Comparison of ENCODE assay signal across 8 cellular contexts in the genomic region with DNA sequence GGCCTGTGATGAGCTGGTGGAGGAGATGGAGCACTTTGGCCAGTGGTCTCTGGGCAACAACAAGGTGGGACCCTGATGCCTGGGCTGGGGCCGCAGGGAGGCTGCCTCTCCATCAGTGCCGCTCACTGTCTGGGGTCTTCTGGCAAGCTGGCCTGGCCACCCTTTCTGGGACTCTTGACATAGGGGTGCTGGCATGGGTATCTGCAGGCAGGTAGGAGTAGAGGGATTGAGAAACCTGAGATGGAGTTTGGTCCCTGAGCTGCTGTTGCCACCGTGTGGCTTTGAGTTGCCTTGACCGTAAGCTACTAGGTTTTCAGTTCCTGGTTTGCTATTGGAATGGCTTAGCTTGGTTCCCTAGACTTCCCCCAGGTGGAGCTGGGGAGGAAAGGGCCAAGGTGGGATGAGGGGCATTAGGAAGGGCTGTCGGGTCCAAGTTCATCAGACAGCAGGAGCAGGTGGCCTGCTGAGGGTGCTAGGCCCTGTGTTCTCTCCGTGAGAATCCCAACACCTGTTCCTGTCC. TPM values are rescaled to one million over a fixed set of nuclear protein-coding genes. Genes with fewer than 3 reads are reported as not detected.
A peak's percentile ranks its signal among the peaks of the same experiment; 100 is the strongest.
DNase-seq lines count a peak whose midpoint lies in the region; ATAC-seq, FAIRE-seq and TF ChIP-seq lines count a peak whose summit lies in the region.

No MANE protein-coding gene starts in this region.

- H3K4me2 ChIP-seq in A549, result no peak overlapping the region

- TF ChIP-seq EP300 in A549 (IDR thresholded peaks at IDR 0.05), result no peak
- no peak for TF ChIP-seq EP300 in transverse colon (IDR thresholded peaks at IDR 0.05; ENCODE audit: low read depth)

- H3K4me1 ChIP-seq in A549, result no peaks in the 10 kb centered on the region
- no peaks in the 10 kb centered on the region for H3K4me1 ChIP-seq in iPS DF 6.9 (ENCODE audit: control insufficient read depth, insufficient read depth, low read length)
- peaks cover 0 to 9% (median 0%) of the 10 kb centered on the region in 4 donors for H3K4me1 ChIP-seq in transverse colon

- H3K36me3 Mint-ChIP-seq in activated T-helper 1 cell treated with anti-CD3 and anti-CD28 coated beads, Interleukin-12 subunit alpha, Interleukin-12 subunit beta, Interleukin-2, Interleukin-4 antibody, amounts not matched to agents 30 ng/mL and 10 ng/mL and 1 ng/mL, durations not matched to agents 14 hours and 24 hours and 36 hours (ENCODE audit: low read depth), result peaks cover 19% of the 10 kb centered on the region

- H3K9me3 ChIP-seq in A549 (no peaks in the 10 kb centered on the region), iPS DF 6.9 (ENCODE audit: control insufficient read depth, insufficient read depth, low read length) (no peaks in the 10 kb centered on the region), transverse colon (no peaks in the 10 kb centered on the region)

- TF ChIP-seq CTCF in A549 (IDR thresholded peaks at IDR 0.05) (peak; percentile 47), GM13976 (IDR thresholded peaks at IDR 0.05; ENCODE audit: borderline replicate concordance, control extremely low read depth, extremely low read depth, insufficient read depth, missing control alignments) (peak; percentile 49), transverse colon (IDR thresholded peaks at IDR 0.05) (peak; percentile 27 to 86 (median 58))

- intact Hi-C loops in activated T-helper 1 cell treated with anti-CD3 and anti-CD28 coated beads, Interleukin-12 subunit alpha, Interleukin-12 subunit beta, Interleukin-2, Interleukin-4 antibody, amounts not matched to agents 30 ng/mL and 10 ng/mL and 1 ng/mL, durations not matched to agents 14 hours and 24 hours and 36 hours (cut with micrococcal nuclease), result no loop called here
- intact Hi-C loops in transverse colon (cut with DNase I; ENCODE audit: low total_unique reads), result no loop called here

- H3K4me3 Mint-ChIP-seq in activated T-helper 1 cell treated with anti-CD3 and anti-CD28 coated beads, Interleukin-12 subunit alpha, Interleukin-12 subunit beta, Interleukin-2, Interleukin-4 antibody, amounts not matched to agents 30 ng/mL and 10 ng/mL and 1 ng/mL, durations not matched to agents 14 hours and 24 hours and 36 hours, result no peak overlapping the region

- no peaks in the 10 kb centered on the region for H3K27me3 Mint-ChIP-seq in activated T-helper 1 cell treated with anti-CD3 and anti-CD28 coated beads, Interleukin-12 subunit alpha, Interleukin-12 subunit beta, Interleukin-2, Interleukin-4 antibody, amounts not matched to agents 30 ng/mL and 10 ng/mL and 1 ng/mL, durations not matched to agents 14 hours and 24 hours and 36 hours (ENCODE audit: insufficient read depth)

- H3K27me3 ChIP-seq in iPS DF 6.9 (ENCODE audit: control insufficient read depth, insufficient read depth, low read length), result no peaks in the 10 kb centered on the region
- H3K27me3 ChIP-seq in transverse colon, result no peaks in the 10 kb centered on the region

- 44% methylated on average over 4 of the region's 6 CpGs for WGBS in A549 (ENCODE audit: missing lambda C conversion rate)
- no CpG with 5 or more reads among the region's 6 CpGs for WGBS in iPS DF 6.9 (ENCODE audit: insufficient coverage, insufficient read length)
- 51% methylated on average over 6 of the region's 6 CpGs; no CpG with 5 or more reads in 1 of the 2 donors for WGBS in transverse colon (ENCODE audit: low coverage in 1 of 2), 2 donors

- in situ Hi-C loops in GM13976 (cut with MboI; ENCODE audit: low sequenced_read_pairs, unreplicated experiment) (no loop called here), transverse colon (cut with MboI; ENCODE audit: low pct_ligation_motif_present in 1 of 4, low pct_unique_long_range_greater_than_20kb in 1 of 4, low sequenced_read_pairs in 3 of 4) (loop anchor here in 3 of 4 donors (25.0 kb wide), 1 partner anchor 130 kb away; a partner anchor contains a TSS)

- TF ChIP-seq RAD21 in A549 (conservative IDR thresholded peaks at IDR 0.05 in 1 of 2, IDR thresholded peaks at IDR 0.05 in 1 of 2), result peak; percentile 63 to 70

- H3K4me3 ChIP-seq in A549, result no peak overlapping the region
- no peak overlapping the region for H3K4me3 ChIP-seq in iPS DF 6.9 (ENCODE audit: low read length)
- no peak overlapping the region for H3K4me3 ChIP-seq in transverse colon

- TF ChIP-seq POLR2A in A549 (IDR thresholded peaks at IDR 0.05; ENCODE audit: low read length), result no peak
- TF ChIP-seq POLR2A in transverse colon (IDR thresholded peaks at IDR 0.05), result no peak

- POLR2A ChIA-PET in A549 (lab: Yijun Ruan, JAX), result interaction anchor here (1.3 to 3.0 kb wide), 2 partner anchors 13 to 58 kb away, joined by 4 to 80 read pairs; no protein-coding TSS in a partner anchor

- peak; percentile 92 to 95 for ATAC-seq in A549

- H3K27ac ChIP-seq in A549, result no peak overlapping the region
- no peak overlapping the region for H3K27ac ChIP-seq in iPS DF 6.9 (ENCODE audit: low read length)
- H3K27ac ChIP-seq in transverse colon, result peak overlapping the region in 2 of 4 donors; percentile 9 to 35

- CTCF ChIA-PET in A549 (lab: Yijun Ruan, JAX), result interaction anchor here (0.6 to 4.0 kb wide), 21 partner anchors 10 to 200 kb away, joined by 3 to 26 read pairs (median 4); a partner anchor contains a TSS

- H3K4me1 Mint-ChIP-seq in activated T-helper 1 cell treated with anti-CD3 and anti-CD28 coated beads, Interleukin-12 subunit alpha, Interleukin-12 subunit beta, Interleukin-2, Interleukin-4 antibody, amounts not matched to agents 30 ng/mL and 10 ng/mL and 1 ng/mL, durations not matched to agents 14 hours and 24 hours and 36 hours (ENCODE audit: low read depth), result peaks cover 7% of the 10 kb centered on the region

- no peaks in the 10 kb centered on the region for H3K9me3 Mint-ChIP-seq in activated T-helper 1 cell treated with anti-CD3 and anti-CD28 coated beads, Interleukin-12 subunit alpha, Interleukin-12 subunit beta, Interleukin-2, Interleukin-4 antibody, amounts not matched to agents 30 ng/mL and 10 ng/mL and 1 ng/mL, durations not matched to agents 14 hours and 24 hours and 36 hours

- H3K27ac Mint-ChIP-seq in activated T-helper 1 cell treated with anti-CD3 and anti-CD28 coated beads, Interleukin-12 subunit alpha, Interleukin-12 subunit beta, Interleukin-2, Interleukin-4 antibody, amounts not matched to agents 30 ng/mL and 10 ng/mL and 1 ng/mL, durations not matched to agents 14 hours and 24 hours and 36 hours, result peak overlapping the region; percentile 1

- no peak for FAIRE-seq in A549 (lab: Jason Lieb, UNC)

- DNase-seq in A549 (ENCODE audit: low read depth in 1 of 2, low spot score in 1 of 2) (peak; percentile 54 to 82), GM13976 (ENCODE audit: low spot score) (peak; percentile 78), NCI-H2171 treated with DMSO at 0.1 percent for 48 hours (lab: John Stamatoyannopoulos, UW) (peak; percentile 92), iPS DF 6.9 (ENCODE audit: low read depth, low spot score) (peak; percentile 81), transverse colon (peak; percentile 59), pons (ENCODE audit: low spot score) (no peak)
- no peak for DNase-seq in activated T-helper 1 cell treated with anti-CD3 and anti-CD28 coated beads, Interleukin-12 subunit alpha, Interleukin-12 subunit beta, Interleukin-2, Interleukin-4 antibody, amounts not matched to agents 30 ng/mL and 10 ng/mL and 1 ng/mL, durations not matched to agents 14 hours and 24 hours and 36 hours (ENCODE audit: low spot score)
- DNase-seq in stimulated activated CD4-positive, alpha-beta T cell treated with anti-CD3 and anti-CD28 coated beads, Interleukin-4, amount 100 ng/mL, for 24 hours, result no peak

- peaks cover 11% of the 10 kb centered on the region for H3K36me3 ChIP-seq in iPS DF 6.9 (ENCODE audit: control insufficient read depth, insufficient read depth, low read length)
- H3K36me3 ChIP-seq in transverse colon, result peaks cover 0 to 5% (median 0%) of the 10 kb centered on the region in 4 donors

RNA-seq across cellular contexts. Expression of a gene that starts 13.2 kb away (rescaled TPM):
- polyA plus RNA-seq in A549 (2011; rRNA removed) (34.7 and 40.3 TPM in 2 replicates), A549 (2017; fragmentation: RNase III; extraction: RNeasy Plus Mini Kit Qiagen cat#74134 plus additional on column Dnase treatment) (35.7 to 36.8 TPM (median 35.9 TPM) in 3 replicates)
- polyA plus RNA-seq in A549 (2012; cell fraction: cytosol; rRNA removed), result 28.0 and 30.9 TPM in 2 replicates
- 42.7 and 57.4 TPM in 2 replicates for polyA plus RNA-seq in A549 (2012; cell fraction: nucleus; rRNA removed)
- polyA minus RNA-seq in A549 (2011; rRNA and poly(A)+ RNA removed), result 40.6 and 44.2 TPM in 2 replicates
- total RNA-seq in activated T-helper 1 cell treated with anti-CD3 and anti-CD28 coated beads, Interleukin-12 subunit alpha, Interleukin-12 subunit beta, Interleukin-2, Interleukin-4 antibody, amounts not matched to agents 30 ng/mL and 10 ng/mL and 1 ng/mL, durations not matched to agents 14 hours and 24 hours and 36 hours, result 88.1 and 95.4 TPM in 2 replicates
- 10 to 100 TPM; 72.1 to 92.8 (median 75.6) TPM for total RNA-seq in transverse colon

RNA-seq across cellular contexts. Expression of a gene that starts 32.6 kb away (rescaled TPM):
- polyA plus RNA-seq in A549 (2011; rRNA removed), result 53.8 and 66.7 TPM in 2 replicates
- 65.6 and 81.8 TPM in 2 replicates for polyA plus RNA-seq in A549 (2012; cell fraction: cytosol; rRNA removed)
- 154 and 189 TPM in 2 replicates for polyA plus RNA-seq in A549 (2012; cell fraction: nucleus; rRNA removed)
- 78.6 to 85.2 TPM (median 83.9 TPM) in 3 replicates for polyA plus RNA-seq in A549 (2017; fragmentation: RNase III; extraction: RNeasy Plus Mini Kit Qiagen cat#74134 plus additional on column Dnase treatment)
- 80.8 and 92.3 TPM in 2 replicates for polyA minus RNA-seq in A549 (2011; rRNA and poly(A)+ RNA removed)
- total RNA-seq in activated T-helper 1 cell treated with anti-CD3 and anti-CD28 coated beads, Interleukin-12 subunit alpha, Interleukin-12 subunit beta, Interleukin-2, Interleukin-4 antibody, amounts not matched to agents 30 ng/mL and 10 ng/mL and 1 ng/mL, durations not matched to agents 14 hours and 24 hours and 36 hours, result 32.3 and 37.8 TPM in 2 replicates
- 10 to 100 TPM; 28.8 to 56.3 (median 41.2) TPM for total RNA-seq in transverse colon

RNA-seq across cellular contexts. Expression of a gene that starts 40.9 kb away (rescaled TPM):
- polyA plus RNA-seq in A549 (2011; rRNA removed), result 23.0 and 26.1 TPM in 2 replicates
- 50.7 and 67.3 TPM in 2 replicates for polyA plus RNA-seq in A549 (2012; cell fraction: cytosol; rRNA removed)
- polyA plus RNA-seq in A549 (2012; cell fraction: nucleus; rRNA removed), result 54.3 and 92.8 TPM in 2 replicates
- polyA plus RNA-seq in A549 (2017; fragmentation: RNase III; extraction: RNeasy Plus Mini Kit Qiagen cat#74134 plus additional on column Dnase treatment), result 22.3 to 23.5 TPM (median 23.3 TPM) in 3 replicates
- 19.5 and 21.6 TPM in 2 replicates for polyA minus RNA-seq in A549 (2011; rRNA and poly(A)+ RNA removed)
- total RNA-seq in activated T-helper 1 cell treated with anti-CD3 and anti-CD28 coated beads, Interleukin-12 subunit alpha, Interleukin-12 subunit beta, Interleukin-2, Interleukin-4 antibody, amounts not matched to agents 30 ng/mL and 10 ng/mL and 1 ng/mL, durations not matched to agents 14 hours and 24 hours and 36 hours, result 38.2 and 39.1 TPM in 2 replicates
- 100 to 1,000 TPM; 140 to 265 (median 201) TPM for total RNA-seq in transverse colon

RNA-seq across cellular contexts. Expression of a gene that starts 52.2 kb away (rescaled TPM):
- polyA plus RNA-seq in A549 (2011; rRNA removed) (7.1 and 8.5 TPM in 2 replicates), A549 (2017; fragmentation: RNase III; extraction: RNeasy Plus Mini Kit Qiagen cat#74134 plus additional on column Dnase treatment) (11.1 to 14.2 TPM (median 13.9 TPM) in 3 replicates)
- polyA plus RNA-seq in A549 (2012; cell fraction: cytosol; rRNA removed), result 22.5 and 30.4 TPM in 2 replicates
- polyA plus RNA-seq in A549 (2012; cell fraction: nucleus; rRNA removed), result 110 and 147 TPM in 2 replicates
- polyA minus RNA-seq in A549 (2011; rRNA and poly(A)+ RNA removed), result 7.5 and 11.2 TPM in 2 replicates
- 74.9 and 75.3 TPM in 2 replicates for total RNA-seq in activated T-helper 1 cell treated with anti-CD3 and anti-CD28 coated beads, Interleukin-12 subunit alpha, Interleukin-12 subunit beta, Interleukin-2, Interleukin-4 antibody, amounts not matched to agents 30 ng/mL and 10 ng/mL and 1 ng/mL, durations not matched to agents 14 hours and 24 hours and 36 hours
- 10 to 100 TPM; 24.4 to 33.6 (median 27.7) TPM for total RNA-seq in transverse colon

Comparison
In these comparisons a context has a peak if more than half of its experiments do, and no peak if none do; other contexts are left out.
1. DNase-seq: peak in A549 (2 of 2), GM13976 (single experiment), NCI-H2171 treated with DMSO at 0.1 percent for 48 hours (single experiment), iPS DF 6.9 (single experiment) and transverse colon (single experiment); none in activated T-helper 1 cell treated with anti-CD3 and anti-CD28 coated beads, Interleukin-12 subunit alpha, Interleukin-12 subunit beta, Interleukin-2, Interleukin-4 antibody, amounts not matched to agents 30 ng/mL and 10 ng/mL and 1 ng/mL, durations not matched to agents 14 hours and 24 hours and 36 hours (single experiment), pons (single experiment) and stimulated activated CD4-positive, alpha-beta T cell treated with anti-CD3 and anti-CD28 coated beads, Interleukin-4, amount 100 ng/mL, for 24 hours (single experiment).
2. Peak in every context shown above with its lines, with median percentiles within 50 percentile points of each other: CTCF ChIP-seq.